In genomic region chr11:298406-299065, GRCh38 we compare ENCODE assay signal across 1 cellular context.
TF ChIP-seq lines count a peak whose summit lies in the region.

No MANE protein-coding gene starts in this region.

TF ChIP-seq in HepG2, 621 proteins besides CTCF, POLR2A, EP300 and RAD21:
- peak; percentile 75 for TF ChIP-seq CREB1 (IDR thresholded peaks at IDR 0.05)
- no peak for TF ChIP-seq CREB1 (CRISPR knock-in tag; IDR thresholded peaks at IDR 0.05)
- TF ChIP-seq ZBTB21 (CRISPR knock-in tag; IDR thresholded peaks at IDR 0.05): no peak
- TF ChIP-seq ZFP91 (CRISPR knock-in tag; IDR thresholded peaks at IDR 0.05; ENCODE audit: borderline replicate concordance): 0 out of 2 replicates have a peak, but pooled peaks have one; percentile 12
- no peak for TF ChIP-seq ZNF225 (CRISPR knock-in tag; IDR thresholded peaks at IDR 0.05)
- TF ChIP-seq ZNF563 (CRISPR knock-in tag; IDR thresholded peaks at IDR 0.05): no peak
- peak; percentile 18 for TF ChIP-seq AGO2 (optimal IDR thresholded peaks at IDR 0.05; ENCODE audit: low read depth, low read length)
- peak; percentile 84 for TF ChIP-seq AGO1 (IDR thresholded peaks at IDR 0.05; ENCODE audit: low read depth, low read length, poor library complexity, severe bottlenecking)
- TF ChIP-seq HNRNPL (IDR thresholded peaks at IDR 0.05; ENCODE audit: low read depth, low read length): 0 out of 2 replicates have a peak, but pooled peaks have one; percentile 53
- no peak for TF ChIP-seq ZBTB49 (CRISPR knock-in tag; IDR thresholded peaks at IDR 0.05; ENCODE audit: borderline replicate concordance)
